1 cellular context compared by ENCODE assay signal in the genomic region with DNA sequence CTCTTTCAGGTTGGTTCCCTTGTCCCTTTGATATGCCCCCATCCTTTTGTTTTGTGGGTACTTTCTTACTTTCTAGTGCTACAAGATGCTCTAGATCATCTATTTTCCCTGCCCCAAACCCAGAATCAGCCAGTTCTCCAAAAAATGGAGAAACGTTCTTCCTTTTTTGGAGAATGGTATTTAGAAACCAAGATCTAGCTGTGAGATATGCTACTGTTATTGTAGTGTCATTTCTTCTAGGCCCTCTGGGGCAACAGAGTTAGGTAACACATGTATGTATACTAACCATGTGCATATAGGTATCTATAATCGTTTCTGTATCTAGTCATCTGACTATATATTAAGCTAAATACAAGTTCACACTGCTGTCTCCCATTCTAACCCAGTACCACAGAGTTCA.
TF ChIP-seq lines count a peak whose summit lies in the region.

No MANE protein-coding gene starts in this region.

TF ChIP-seq in SK-N-SH treated with all-trans-retinoic acid at 6 μM for 48 hours, 23 proteins besides CTCF, POLR2A, EP300 and RAD21 (continued from another document):
- TF ChIP-seq, protein P1, sequence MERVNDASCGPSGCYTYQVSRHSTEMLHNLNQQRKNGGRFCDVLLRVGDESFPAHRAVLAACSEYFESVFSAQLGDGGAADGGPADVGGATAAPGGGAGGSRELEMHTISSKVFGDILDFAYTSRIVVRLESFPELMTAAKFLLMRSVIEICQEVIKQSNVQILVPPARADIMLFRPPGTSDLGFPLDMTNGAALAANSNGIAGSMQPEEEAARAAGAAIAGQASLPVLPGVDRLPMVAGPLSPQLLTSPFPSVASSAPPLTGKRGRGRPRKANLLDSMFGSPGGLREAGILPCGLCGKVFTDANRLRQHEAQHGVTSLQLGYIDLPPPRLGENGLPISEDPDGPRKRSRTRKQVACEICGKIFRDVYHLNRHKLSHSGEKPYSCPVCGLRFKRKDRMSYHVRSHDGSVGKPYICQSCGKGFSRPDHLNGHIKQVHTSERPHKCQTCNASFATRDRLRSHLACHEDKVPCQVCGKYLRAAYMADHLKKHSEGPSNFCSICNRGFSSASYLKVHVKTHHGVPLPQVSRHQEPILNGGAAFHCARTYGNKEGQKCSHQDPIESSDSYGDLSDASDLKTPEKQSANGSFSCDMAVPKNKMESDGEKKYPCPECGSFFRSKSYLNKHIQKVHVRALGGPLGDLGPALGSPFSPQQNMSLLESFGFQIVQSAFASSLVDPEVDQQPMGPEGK (CRISPR knock-in tag; IDR thresholded peaks at IDR 0.05; ENCODE audit: borderline replicate concordance): no peak
- TF ChIP-seq ZC3H10 (CRISPR knock-in tag; IDR thresholded peaks at IDR 0.05) (no peak), ARNTL (CRISPR knock-in tag; IDR thresholded peaks at IDR 0.05; ENCODE audit: borderline replicate concordance, low read depth) (no peak), TOX (CRISPR knock-in tag; IDR thresholded peaks at IDR 0.05; ENCODE audit: borderline replicate concordance) (no peak), ISL1 (CRISPR knock-in tag; IDR thresholded peaks at IDR 0.05) (no peak), TCF4 (CRISPR knock-in tag; IDR thresholded peaks at IDR 0.05; ENCODE audit: borderline replicate concordance) (no peak), CSDC2 (CRISPR knock-in tag; IDR thresholded peaks at IDR 0.05) (no peak), SNAI2 (CRISPR knock-in tag; IDR thresholded peaks at IDR 0.05) (no peak), RARB (CRISPR knock-in tag; IDR thresholded peaks at IDR 0.05) (no peak)
- TF ChIP-seq, protein P2, sequence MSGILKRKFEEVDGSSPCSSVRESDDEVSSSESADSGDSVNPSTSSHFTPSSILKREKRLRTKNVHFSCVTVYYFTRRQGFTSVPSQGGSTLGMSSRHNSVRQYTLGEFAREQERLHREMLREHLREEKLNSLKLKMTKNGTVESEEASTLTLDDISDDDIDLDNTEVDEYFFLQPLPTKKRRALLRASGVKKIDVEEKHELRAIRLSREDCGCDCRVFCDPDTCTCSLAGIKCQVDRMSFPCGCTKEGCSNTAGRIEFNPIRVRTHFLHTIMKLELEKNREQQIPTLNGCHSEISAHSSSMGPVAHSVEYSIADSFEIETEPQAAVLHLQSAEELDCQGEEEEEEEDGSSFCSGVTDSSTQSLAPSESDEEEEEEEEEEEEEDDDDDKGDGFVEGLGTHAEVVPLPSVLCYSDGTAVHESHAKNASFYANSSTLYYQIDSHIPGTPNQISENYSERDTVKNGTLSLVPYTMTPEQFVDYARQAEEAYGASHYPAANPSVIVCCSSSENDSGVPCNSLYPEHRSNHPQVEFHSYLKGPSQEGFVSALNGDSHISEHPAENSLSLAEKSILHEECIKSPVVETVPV (CRISPR knock-in tag; IDR thresholded peaks at IDR 0.05): no peak
